In the genomic region with DNA sequence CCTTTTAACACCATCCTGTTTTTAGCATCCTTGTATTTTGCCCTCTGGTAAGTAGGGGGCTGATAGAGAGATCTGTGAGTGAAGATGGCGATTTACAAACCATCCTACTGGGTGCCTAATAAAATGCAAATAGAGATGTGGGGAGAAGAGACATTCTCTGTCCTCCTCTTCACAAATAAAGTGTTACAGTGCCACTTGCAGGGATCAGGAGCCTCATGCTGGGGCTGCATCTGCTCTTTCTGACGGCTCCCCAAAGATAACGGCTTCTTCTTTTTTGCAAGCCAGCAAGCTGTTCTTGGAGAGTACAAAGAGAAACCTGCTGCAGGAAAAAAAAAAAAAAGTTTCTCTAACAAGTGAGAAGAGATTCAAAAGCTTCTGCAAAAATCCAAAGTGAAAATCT, we compare ENCODE assay signal across 22 cellular contexts.
DNase-seq lines count a peak whose midpoint lies in the region; ATAC-seq lines count a peak whose summit lies in the region.
"Had no signal": no experiment of that assay in that cellular context is flagged by ENCODE, and none has a peak within 500 bp of the region (broad histone marks: within the 10 kb centered on the region; RNA-seq: fewer than 3 reads in every experiment).

No MANE protein-coding gene starts in this region.

- no peaks in the 10 kb centered on the region for H3K36me3 Mint-ChIP-seq in activated CD4-positive, alpha-beta T cell treated with anti-CD3 and anti-CD28 coated beads, Interleukin-2, amount 10 ng/mL, durations not matched to agents 24 days and 14 days (ENCODE audit: low read depth)
- H3K36me3 Mint-ChIP-seq: IgD-negative memory B cell had no signal

- H3K9me3 Mint-ChIP-seq in activated CD4-positive, alpha-beta T cell treated with anti-CD3 and anti-CD28 coated beads, Interleukin-2, amount 10 ng/mL, durations not matched to agents 24 days and 14 days = peaks cover 1% of the 10 kb centered on the region

- DNase-seq in DMS 273 (lab: John Stamatoyannopoulos, UW; ENCODE audit: unreplicated experiment) = peak; percentile 37
- no peak for DNase-seq in DMS 273 treated with DMSO at 0.1 percent for 48 hours (lab: John Stamatoyannopoulos, UW)
- peak; percentile 3 for DNase-seq in cerebellum (ENCODE audit: low spot score)
- peak; percentile 64 for DNase-seq in midbrain (lab: John Stamatoyannopoulos, UW)
- DNase-seq in superior temporal gyrus (ENCODE audit: extremely low spot score) = peak; percentile 50
- no peak for DNase-seq in NCI-H748 (lab: John Stamatoyannopoulos, UW; ENCODE audit: unreplicated experiment)
- no peak for DNase-seq in activated CD4-positive, alpha-beta T cell treated with anti-CD3 and anti-CD28 coated beads, Interleukin-2, amount 10 ng/mL, durations not matched to agents 24 days and 14 days
- DNase-seq: GDM1, HCEC 1CT, MM.1S, NCI-H1048, NCI-H1417, NCI-H1694, NCI-H2029 treated with DMSO at 0.1 percent for 48 hours, NCI-H446, NCI-H524 treated with DMSO at 0.1 percent for 48 hours, NCI-H82, Right ventricle myocardium superior, RPMI8226 had no signal

- ATAC-seq in activated CD4-positive, CD25-positive, alpha-beta regulatory T cell treated with anti-CD3 and anti-CD28 coated beads, Interleukin-2, amount 50 U/mL, for 24 hours = no peak
- ATAC-seq: GM12878 had no signal

- no peaks in the 10 kb centered on the region for H3K27me3 Mint-ChIP-seq in activated CD4-positive, alpha-beta T cell treated with anti-CD3 and anti-CD28 coated beads, Interleukin-2, amount 10 ng/mL, durations not matched to agents 24 days and 14 days
- H3K27me3 Mint-ChIP-seq: IgD-negative memory B cell had no signal

- H3K4me3 Mint-ChIP-seq in activated CD4-positive, alpha-beta T cell treated with anti-CD3 and anti-CD28 coated beads, Interleukin-2, amount 10 ng/mL, durations not matched to agents 24 days and 14 days = no peak overlapping the region
- H3K4me3 Mint-ChIP-seq: IgD-negative memory B cell had no signal

- intact Hi-C loops in activated CD4-positive, alpha-beta T cell treated with anti-CD3 and anti-CD28 coated beads, Interleukin-2, amount 10 ng/mL, durations not matched to agents 24 days and 14 days (cut with micrococcal nuclease) = no loop called here

- H3K4me1 Mint-ChIP-seq in activated CD4-positive, alpha-beta T cell treated with anti-CD3 and anti-CD28 coated beads, Interleukin-2, amount 10 ng/mL, durations not matched to agents 24 days and 14 days = no peaks in the 10 kb centered on the region
- H3K4me1 Mint-ChIP-seq: IgD-negative memory B cell had no signal

- H3K27ac Mint-ChIP-seq in activated CD4-positive, alpha-beta T cell treated with anti-CD3 and anti-CD28 coated beads, Interleukin-2, amount 10 ng/mL, durations not matched to agents 24 days and 14 days = no peak overlapping the region
- H3K27ac Mint-ChIP-seq: IgD-negative memory B cell had no signal

Comparison
In these comparisons a context has a peak if more than half of its experiments do, and no peak if none do; other contexts are left out.
1. DNase-seq: peak in DMS 273 (single experiment), cerebellum (single experiment), midbrain (single experiment) and superior temporal gyrus (single experiment); none in DMS 273 treated with DMSO at 0.1 percent for 48 hours (single experiment), NCI-H748 (single experiment) and activated CD4-positive, alpha-beta T cell treated with anti-CD3 and anti-CD28 coated beads, Interleukin-2, amount 10 ng/mL, durations not matched to agents 24 days and 14 days (single experiment).